1 cellular context compared by ENCODE assay signal in genomic region chr2:211055438-211055837, GRCh38.
TF ChIP-seq lines count a peak whose summit lies in the region.

No MANE protein-coding gene starts in this region.

TF ChIP-seq in GM23338, 12 proteins besides CTCF, POLR2A, EP300 and RAD21 (continued from another document):
- no peak for TF ChIP-seq ZNF462 (CRISPR knock-in tag; IDR thresholded peaks at IDR 0.05)
- TF ChIP-seq CREB1 (CRISPR knock-in tag; IDR thresholded peaks at IDR 0.05; ENCODE audit: low read depth): no peak
- no peak for TF ChIP-seq JUNB (IDR thresholded peaks at IDR 0.05; ENCODE audit: unreplicated experiment)
- no peak for TF ChIP-seq ZNF114 (CRISPR knock-in tag; IDR thresholded peaks at IDR 0.05)
